Comparison of ENCODE assay signal across 30 cellular contexts in genomic region chr2:229858351-229858750, GRCh38.
"Had no signal": no experiment of that assay in that cellular context is flagged by ENCODE, and none has a peak within 500 bp of the region (broad histone marks: within the 10 kb centered on the region; RNA-seq: fewer than 3 reads in every experiment).

No MANE protein-coding gene starts in this region.

- H3K27me3 ChIP-seq: breast epithelium, esophagus squamous epithelium, left lung, ovary, stomach, thyroid gland, upper lobe of left lung, vagina had no signal

- H3K27ac Mint-ChIP-seq: activated naive CD4-positive, alpha-beta T cell treated with anti-CD3 and anti-CD28 coated beads for 36 hours; activated T-helper 1 cell treated with anti-CD3 and anti-CD28 coated beads, Interleukin-12 subunit alpha, Interleukin-12 subunit beta, Interleukin-2, Interleukin-4 antibody, amounts not matched to agents 30 ng/mL and 10 ng/mL and 1 ng/mL, durations not matched to agents 14 hours and 24 hours and 36 hours had no signal

- H3K4me3 Mint-ChIP-seq: activated naive CD4-positive, alpha-beta T cell treated with anti-CD3 and anti-CD28 coated beads for 36 hours; activated T-helper 1 cell treated with anti-CD3 and anti-CD28 coated beads, Interleukin-12 subunit alpha, Interleukin-12 subunit beta, Interleukin-2, Interleukin-4 antibody, amounts not matched to agents 30 ng/mL and 10 ng/mL and 1 ng/mL, durations not matched to agents 14 hours and 24 hours and 36 hours had no signal

- H3K9me3 Mint-ChIP-seq: activated naive CD4-positive, alpha-beta T cell treated with anti-CD3 and anti-CD28 coated beads for 36 hours; activated T-helper 1 cell treated with anti-CD3 and anti-CD28 coated beads, Interleukin-12 subunit alpha, Interleukin-12 subunit beta, Interleukin-2, Interleukin-4 antibody, amounts not matched to agents 30 ng/mL and 10 ng/mL and 1 ng/mL, durations not matched to agents 14 hours and 24 hours and 36 hours had no signal

- H3K4me1 ChIP-seq: breast epithelium, esophagus squamous epithelium, thyroid gland had no signal

- H3K27ac ChIP-seq: breast epithelium, epithelial cell of prostate, esophagus squamous epithelium, left lung, ovary, skin epidermis, stomach, thyroid gland, upper lobe of left lung, vagina, VCaP had no signal

- H3K27me3 Mint-ChIP-seq: progenitor cell of endocrine pancreas had no signal

- ATAC-seq: left lung, mucosa of descending colon, sciatic nerve had no signal

- DNase-seq: activated CD4-positive, alpha-beta T cell treated with anti-CD3 and anti-CD28 coated beads for 4 hours; activated CD4-positive, alpha-beta T cell treated with anti-CD3 and anti-CD28 coated beads, Interleukin-2, amount 50 U/mL, for 4 hours; activated effector memory CD4-positive, alpha-beta T cell treated with anti-CD3 and anti-CD28 coated beads, Interleukin-2, amount 50 U/mL, for 16 hours; activated naive CD4-positive, alpha-beta T cell treated with anti-CD3 and anti-CD28 coated beads for 36 hours; activated T-cell treated with anti-CD3 and anti-CD28 coated beads for 4 hours; central memory CD4-positive, alpha-beta T cell; dermis blood vessel endothelial cell; effector CD4-positive, alpha-beta T cell; esophagus squamous epithelium; foreskin melanocyte; left lung; mucosa of descending colon; ovary; stimulated activated CD4-positive, alpha-beta T cell treated with anti-CD3 and anti-CD28 coated beads, Interleukin-12 subunit alpha, Interleukin-12 subunit beta, amount 100 ng/mL, for 4 hours; stimulated activated CD4-positive, alpha-beta T cell treated with anti-CD3 and anti-CD28 coated beads, Interleukin-4, amount 100 ng/mL, for 1 hour; stomach; T-helper 1 cell; thyroid gland; upper lobe of left lung had no signal

- FAIRE-seq: colon, endometrium had no signal

- H3K36me3 ChIP-seq: ovary had no signal

- H3K4me3 ChIP-seq: breast epithelium, esophagus squamous epithelium, left lung, lung, mucosa of descending colon, ovary, skin epidermis, stomach, thyroid gland, upper lobe of left lung, vagina had no signal

- H3K9me3 ChIP-seq: breast epithelium, esophagus squamous epithelium, left lung, mucosa of descending colon, ovary, stomach, thyroid gland, upper lobe of left lung, vagina had no signal
